Comparison of ENCODE assay signal across 8 cellular contexts in genomic region chr19:17391371-17392151, GRCh38. TPM values are rescaled to one million over a fixed set of nuclear protein-coding genes. Genes with fewer than 3 reads are reported as not detected.
A peak's percentile ranks its signal among the peaks of the same experiment; 100 is the strongest.
DNase-seq lines count a peak whose midpoint lies in the region; ATAC-seq and TF ChIP-seq lines count a peak whose summit lies in the region.

No MANE protein-coding gene starts in this region.

- H3K4me1 ChIP-seq in right atrium auricular region (peaks cover 0 to 29% of the 10 kb centered on the region in 2 donors), PC-3 (ENCODE audit: insufficient read depth, low read length) (peaks cover 11% of the 10 kb centered on the region; the same call in 1 of the 2 replicates), gastroesophageal sphincter (peaks cover 0 to 40% (median 7%) of the 10 kb centered on the region in 3 donors)

- ATAC-seq in Right ventricle myocardium inferior (peak; percentile 35), PC-3 (peak; percentile 18), gastroesophageal sphincter (no peak)

- peak overlapping the region; percentile 90 for H2AFZ ChIP-seq in PC-3 (ENCODE audit: low read length)

- no peaks in the 10 kb centered on the region for H3K36me3 ChIP-seq in right atrium auricular region
- H3K36me3 ChIP-seq in PC-3 (ENCODE audit: low read depth, low read length) = no peaks in the 10 kb centered on the region
- H3K36me3 ChIP-seq in gastroesophageal sphincter = no peaks in the 10 kb centered on the region

- TF ChIP-seq EP300 in gastroesophageal sphincter (IDR thresholded peaks at IDR 0.05) = no peak

- H3K9me3 Mint-ChIP-seq in progenitor cell of endocrine pancreas (ENCODE audit: low read depth) = peaks cover 4% of the 10 kb centered on the region

- peaks cover 11% of the 10 kb centered on the region for H3K27me3 Mint-ChIP-seq in progenitor cell of endocrine pancreas

- no peaks in the 10 kb centered on the region for H4K20me1 ChIP-seq in PC-3 (ENCODE audit: low read length)

- TF ChIP-seq CTCF in right atrium auricular region (IDR thresholded peaks at IDR 0.05) (peak in 1 of 2 donors; percentile 26), PC-3 (conservative IDR thresholded peaks at IDR 0.05; ENCODE audit: low read depth, low read length) (0 out of 2 replicates have a peak, but pooled peaks have one; percentile 14), epithelial cell of esophagus (IDR thresholded peaks at IDR 0.05; ENCODE audit: insufficient read depth, low read depth, low read length, missing control alignments) (no peak), progenitor cell of endocrine pancreas (IDR thresholded peaks at IDR 0.05; ENCODE audit: unreplicated experiment) (no peak), gastroesophageal sphincter (IDR thresholded peaks at IDR 0.05) (no peak)

- 0 out of 2 replicates have a peak overlapping the region, but pooled peaks have one; percentile 4 for H3K9ac ChIP-seq in PC-3 (ENCODE audit: low read length)

- no peak overlapping the region for H3K27ac Mint-ChIP-seq in progenitor cell of endocrine pancreas

- H3K27me3 ChIP-seq in right atrium auricular region (no peaks in the 10 kb centered on the region), PC-3 (ENCODE audit: low read length) (no peaks in the 10 kb centered on the region), gastroesophageal sphincter (peaks cover 70% of the 10 kb centered on the region)

- intact Hi-C loops in Right ventricle myocardium inferior (cut with DNase I) (loop anchor here (5.0 kb wide), 1 partner anchor 99 kb away; no protein-coding TSS in a partner anchor), PC-3 (cut with micrococcal nuclease) (loop anchor here (1.0 to 5.0 kb wide), 3 partner anchors 28 to 76 kb away; no protein-coding TSS in a partner anchor)

- peak overlapping the region; percentile 95 for H3K4me2 ChIP-seq in PC-3 (ENCODE audit: low read length)

- no peaks in the 10 kb centered on the region for H3K79me2 ChIP-seq in PC-3 (ENCODE audit: low read length)

- BruUV-seq in PC-3 (replicated peaks; lab: Mats Ljungman, UMichigan) = TSS peak; percentile 80

- H3F3A ChIP-seq in PC-3 (ENCODE audit: low read length, unreplicated experiment) = no peaks in the 10 kb centered on the region

- peaks cover 0 to 8% of the 10 kb centered on the region in 2 donors for H3K9me3 ChIP-seq in right atrium auricular region
- no peaks in the 10 kb centered on the region for H3K9me3 ChIP-seq in PC-3 (ENCODE audit: low read length)
- peaks cover 0 to 15% (median 0%) of the 10 kb centered on the region in 3 donors for H3K9me3 ChIP-seq in gastroesophageal sphincter

- H3K27ac ChIP-seq in right atrium auricular region = no peak overlapping the region
- no peak overlapping the region for H3K27ac ChIP-seq in PC-3 (ENCODE audit: low read length)
- no peak overlapping the region for H3K27ac ChIP-seq in gastroesophageal sphincter

- peak overlapping the region in 1 of 2 donors; percentile 60 for H3K4me3 ChIP-seq in right atrium auricular region
- H3K4me3 ChIP-seq in PC-3 (ENCODE audit: low read length) = peak overlapping the region; percentile 69
- peak overlapping the region; percentile 44 for H3K4me3 ChIP-seq in epithelial cell of esophagus (ENCODE audit: low read length)
- H3K4me3 ChIP-seq in gastroesophageal sphincter = peak overlapping the region in 1 of 2 donors; percentile 49

- DNase-seq in Right ventricle myocardium inferior (ENCODE audit: missing footprints) = no peak
- no peak for DNase-seq in right atrium auricular region (ENCODE audit: low spot score)
- DNase-seq in PC-3 = no peak
- DNase-seq in epithelial cell of esophagus (ENCODE audit: low read depth) = no peak
- no peak for DNase-seq in progenitor cell of endocrine pancreas (ENCODE audit: low spot score, unreplicated experiment)
- no peak for DNase-seq in activated CD4-positive, alpha-beta T cell treated with anti-CD3 and anti-CD28 coated beads for 4 hours
- DNase-seq in GOT3 (lab: John Stamatoyannopoulos, UW) = no peak

- 4 to 6% methylated on average over 4 to 15 of the region's 26 CpGs for WGBS in gastroesophageal sphincter (ENCODE audit: low coverage in 1 of 2), 2 donors

- no peaks in the 10 kb centered on the region for H3K9me2 ChIP-seq in PC-3 (replicated peaks; ENCODE audit: low read length)

- H3K4me1 Mint-ChIP-seq in progenitor cell of endocrine pancreas (ENCODE audit: low read depth) = peaks cover 7% of the 10 kb centered on the region

- CTCF ChIA-PET in PC-3 (lab: Charles Lee) = interaction anchor here (1.2 kb wide), 1 partner anchor 86 kb away, joined by 6 read pairs; the partner anchor contains the start of gene MRPL34

- POLR2A ChIA-PET in PC-3 (lab: Charles Lee; ENCODE audit: unreplicated experiment) = no interaction called here

- peaks cover 3% of the 10 kb centered on the region for H3K36me3 Mint-ChIP-seq in progenitor cell of endocrine pancreas (ENCODE audit: insufficient read depth)

- peak overlapping the region; percentile 64 for H3K4me3 Mint-ChIP-seq in progenitor cell of endocrine pancreas (ENCODE audit: low read depth)

- TF ChIP-seq POLR2A in gastroesophageal sphincter (IDR thresholded peaks at IDR 0.05) = no peak

RNA-seq across cellular contexts. Expression of gene CCDC194, which starts 2.4 kb away (rescaled TPM):
- total RNA-seq in Right ventricle myocardium inferior (not detected), right atrium auricular region (not detected), PC-3 (2014; rRNA removed) (not detected in 2 replicates), progenitor cell of endocrine pancreas (not detected in 2 replicates), gastroesophageal sphincter (not detected)

RNA-seq across cellular contexts. Expression of gene BST2, which starts 13.9 kb away (rescaled TPM):
- 54.5 TPM for total RNA-seq in Right ventricle myocardium inferior
- total RNA-seq in right atrium auricular region = 10 to 100 TPM; 32.1 to 35.3 TPM
- 0.84 and 1.3 TPM in 2 replicates for total RNA-seq in PC-3 (2014; rRNA removed)
- total RNA-seq in progenitor cell of endocrine pancreas = 0.60 and 0.67 TPM in 2 replicates
- total RNA-seq in gastroesophageal sphincter = 100 to 1,000 TPM in 1 of 4 donors, 10 to 100 TPM in 3; 36.6 to 196 (median 40.7) TPM

RNA-seq across cellular contexts. Expression of gene PLVAP, which starts 14.4 kb away (rescaled TPM):
- 29.0 TPM for total RNA-seq in Right ventricle myocardium inferior
- 10 to 100 TPM; 48.3 to 83.7 TPM for total RNA-seq in right atrium auricular region
- not detected in 2 replicates for total RNA-seq in PC-3 (2014; rRNA removed)
- 0.12 and 0.42 TPM in 2 replicates for total RNA-seq in progenitor cell of endocrine pancreas
- 100 to 1,000 TPM in 1 of 4 donors, 10 to 100 TPM in 3; 41.4 to 110 (median 67.9) TPM for total RNA-seq in gastroesophageal sphincter

RNA-seq across cellular contexts. Expression of gene MVB12A, which starts 28.3 kb away (rescaled TPM):
- total RNA-seq in Right ventricle myocardium inferior (19.9 TPM), right atrium auricular region (10 to 100 TPM; 24.8 to 39.0 TPM), PC-3 (2014; rRNA removed) (82.5 and 103 TPM in 2 replicates), progenitor cell of endocrine pancreas (50.7 and 56.6 TPM in 2 replicates), gastroesophageal sphincter (10 to 100 TPM; 30.8 to 44.7 (median 37.7) TPM)

RNA-seq across cellular contexts. Expression of gene GTPBP3, which starts 54.2 kb away (rescaled TPM):
- total RNA-seq in Right ventricle myocardium inferior (11.5 TPM), right atrium auricular region (10 to 100 TPM in 1 of 2 donors, 1 to 10 TPM in 1; 6.0 to 16.8 TPM), PC-3 (2014; rRNA removed) (86.0 and 109 TPM in 2 replicates), progenitor cell of endocrine pancreas (44.5 and 46.9 TPM in 2 replicates), gastroesophageal sphincter (10 to 100 TPM in 3 of 4 donors, 1 to 10 TPM in 1; 9.3 to 20.2 (median 15.6) TPM)

Comparison
In these comparisons a context has a peak if more than half of its experiments do, and no peak if none do; other contexts are left out.
1. RNA of gene BST2, which starts 13.9 kb away (total RNA-seq): 54.5 TPM in Right ventricle myocardium inferior (single experiment), 36.6 to 196 TPM in gastroesophageal sphincter and 32.1 to 35.3 TPM in right atrium auricular region; 0.84 to 1.3 TPM in PC-3 and 0.60 to 0.67 TPM in progenitor cell of endocrine pancreas; every median in the first group is over 10 times any median in the second.
2. RNA of gene PLVAP, which starts 14.4 kb away (total RNA-seq): 41.4 to 110 TPM in gastroesophageal sphincter, 48.3 to 83.7 TPM in right atrium auricular region and 29.0 TPM in Right ventricle myocardium inferior (single experiment); 0.12 to 0.42 TPM in progenitor cell of endocrine pancreas and not detected in PC-3; every median in the first group is over 10 times any median in the second.